10 cellular contexts compared by ENCODE assay signal in genomic region chr17:39210093-39210434, GRCh38. TPM values are rescaled to one million over a fixed set of nuclear protein-coding genes. Genes with fewer than 3 reads are reported as not detected.
DNase-seq lines count a peak whose midpoint lies in the region; ATAC-seq and TF ChIP-seq lines count a peak whose summit lies in the region.
"Had no signal": no experiment of that assay in that cellular context is flagged by ENCODE, and none has a peak within 500 bp of the region (broad histone marks: within the 10 kb centered on the region; RNA-seq: fewer than 3 reads in every experiment).

No MANE protein-coding gene starts in this region.

- peaks cover 2% of the 10 kb centered on the region for H3K36me3 Mint-ChIP-seq in activated T-helper 2 cell treated with anti-CD3 and anti-CD28 coated beads, Interferon-gamma antibody, Interleukin-2, Interleukin-4, amounts not matched to agents 10 μg/mL and 5 μg/mL and 100 μg/mL, durations not matched to agents 14 hours and 24 hours and 36 hours (ENCODE audit: low read depth)

- H3K27me3 Mint-ChIP-seq in activated T-helper 2 cell treated with anti-CD3 and anti-CD28 coated beads, Interferon-gamma antibody, Interleukin-2, Interleukin-4, amounts not matched to agents 10 μg/mL and 5 μg/mL and 100 μg/mL, durations not matched to agents 14 hours and 24 hours and 36 hours (ENCODE audit: low read depth): peaks cover 9% of the 10 kb centered on the region
- no peaks in the 10 kb centered on the region for H3K27me3 Mint-ChIP-seq in stimulated activated naive CD8-positive, alpha-beta T cell treated with anti-CD3 and anti-CD28 coated beads, Interleukin-15, amount 100 ng/mL, for 72 hours

- H3K9me3 Mint-ChIP-seq in activated T-helper 2 cell treated with anti-CD3 and anti-CD28 coated beads, Interferon-gamma antibody, Interleukin-2, Interleukin-4, amounts not matched to agents 10 μg/mL and 5 μg/mL and 100 μg/mL, durations not matched to agents 14 hours and 24 hours and 36 hours: no peaks in the 10 kb centered on the region
- no peaks in the 10 kb centered on the region for H3K9me3 Mint-ChIP-seq in stimulated activated naive CD8-positive, alpha-beta T cell treated with anti-CD3 and anti-CD28 coated beads, Interleukin-15, amount 100 ng/mL, for 72 hours

- DNase-seq in HFF-Myc (ENCODE audit: extremely low read depth, low read depth) (no peak), SW 1271 (lab: John Stamatoyannopoulos, UW) (no peak), D341Med (ENCODE audit: low spot score) (no peak)
- no peak for DNase-seq in activated T-helper 2 cell treated with anti-CD3 and anti-CD28 coated beads, Interferon-gamma antibody, Interleukin-2, Interleukin-4, amounts not matched to agents 10 μg/mL and 5 μg/mL and 100 μg/mL, durations not matched to agents 14 hours and 24 hours and 36 hours (ENCODE audit: low spot score)
- no peak for DNase-seq in stimulated activated naive CD8-positive, alpha-beta T cell treated with anti-CD3 and anti-CD28 coated beads, Interleukin-15, amount 100 ng/mL, for 72 hours
- DNase-seq: amniotic stem cell, OCI-M1 had no signal

- intact Hi-C loops in activated T-helper 2 cell treated with anti-CD3 and anti-CD28 coated beads, Interferon-gamma antibody, Interleukin-2, Interleukin-4, amounts not matched to agents 10 μg/mL and 5 μg/mL and 100 μg/mL, durations not matched to agents 14 hours and 24 hours and 36 hours (cut with micrococcal nuclease): no loop called here

- no peak for TF ChIP-seq CTCF in HFF-Myc (IDR thresholded peaks at IDR 0.05; ENCODE audit: low read depth, low read length, missing control alignments)

- H3K4me3 ChIP-seq in HFF-Myc (replicated peaks; ENCODE audit: low read depth, low read length): peak overlapping the region; percentile 23
- H3K4me3 ChIP-seq in iPS-11a (ENCODE audit: low read depth, low read length): peak overlapping the region; percentile 24

- H3K4me3 Mint-ChIP-seq in activated T-helper 2 cell treated with anti-CD3 and anti-CD28 coated beads, Interferon-gamma antibody, Interleukin-2, Interleukin-4, amounts not matched to agents 10 μg/mL and 5 μg/mL and 100 μg/mL, durations not matched to agents 14 hours and 24 hours and 36 hours (ENCODE audit: low read depth): peak overlapping the region; percentile 26
- H3K4me3 Mint-ChIP-seq in stimulated activated naive CD8-positive, alpha-beta T cell treated with anti-CD3 and anti-CD28 coated beads, Interleukin-15, amount 100 ng/mL, for 72 hours: peak overlapping the region; percentile 20 to 75

- peaks cover 24% of the 10 kb centered on the region for H3K4me1 Mint-ChIP-seq in activated T-helper 2 cell treated with anti-CD3 and anti-CD28 coated beads, Interferon-gamma antibody, Interleukin-2, Interleukin-4, amounts not matched to agents 10 μg/mL and 5 μg/mL and 100 μg/mL, durations not matched to agents 14 hours and 24 hours and 36 hours (ENCODE audit: low read depth)
- H3K4me1 Mint-ChIP-seq in stimulated activated naive CD8-positive, alpha-beta T cell treated with anti-CD3 and anti-CD28 coated beads, Interleukin-15, amount 100 ng/mL, for 72 hours: peaks cover 57% of the 10 kb centered on the region

- H3K27ac Mint-ChIP-seq in activated T-helper 2 cell treated with anti-CD3 and anti-CD28 coated beads, Interferon-gamma antibody, Interleukin-2, Interleukin-4, amounts not matched to agents 10 μg/mL and 5 μg/mL and 100 μg/mL, durations not matched to agents 14 hours and 24 hours and 36 hours: no peak overlapping the region
- H3K27ac Mint-ChIP-seq in stimulated activated naive CD8-positive, alpha-beta T cell treated with anti-CD3 and anti-CD28 coated beads, Interleukin-15, amount 100 ng/mL, for 72 hours: peak overlapping the region in 1 of 2 donors; percentile 9

- ATAC-seq in stimulated activated naive CD8-positive, alpha-beta T cell treated with anti-CD3 and anti-CD28 coated beads, Interleukin-15, amount 100 ng/mL, for 72 hours: no peak
- ATAC-seq in HG02885 (IDR thresholded peaks at IDR 0.05; ENCODE audit: poor library complexity, unreplicated experiment): no peak

RNA-seq across cellular contexts. Expression of gene RPL19, which starts 10.0 kb away (rescaled TPM):
- 2,315 and 2,339 TPM in 2 replicates for total RNA-seq in activated T-helper 2 cell treated with anti-CD3 and anti-CD28 coated beads, Interferon-gamma antibody, Interleukin-2, Interleukin-4, amounts not matched to agents 10 μg/mL and 5 μg/mL and 100 μg/mL, durations not matched to agents 14 hours and 24 hours and 36 hours

RNA-seq across cellular contexts. Expression of gene CACNB1, which starts 12.6 kb away (rescaled TPM):
- total RNA-seq in activated T-helper 2 cell treated with anti-CD3 and anti-CD28 coated beads, Interferon-gamma antibody, Interleukin-2, Interleukin-4, amounts not matched to agents 10 μg/mL and 5 μg/mL and 100 μg/mL, durations not matched to agents 14 hours and 24 hours and 36 hours: 21.1 and 24.1 TPM in 2 replicates

RNA-seq across cellular contexts. Expression of gene STAC2, which starts 15.7 kb away (rescaled TPM):
- not detected in 2 replicates for total RNA-seq in activated T-helper 2 cell treated with anti-CD3 and anti-CD28 coated beads, Interferon-gamma antibody, Interleukin-2, Interleukin-4, amounts not matched to agents 10 μg/mL and 5 μg/mL and 100 μg/mL, durations not matched to agents 14 hours and 24 hours and 36 hours
- total RNA-seq: pulmonary artery endothelial cell had no signal

RNA-seq across cellular contexts. Expression of gene ARL5C, which starts 44.1 kb away (rescaled TPM):
- 0.07 TPM in 1 of 2 replicates, not detected in the other for total RNA-seq in activated T-helper 2 cell treated with anti-CD3 and anti-CD28 coated beads, Interferon-gamma antibody, Interleukin-2, Interleukin-4, amounts not matched to agents 10 μg/mL and 5 μg/mL and 100 μg/mL, durations not matched to agents 14 hours and 24 hours and 36 hours
- total RNA-seq: pulmonary artery endothelial cell had no signal

RNA-seq across cellular contexts. Expression of gene PLXDC1, which starts 58.6 kb away (rescaled TPM):
- total RNA-seq in activated T-helper 2 cell treated with anti-CD3 and anti-CD28 coated beads, Interferon-gamma antibody, Interleukin-2, Interleukin-4, amounts not matched to agents 10 μg/mL and 5 μg/mL and 100 μg/mL, durations not matched to agents 14 hours and 24 hours and 36 hours: 0.46 and 1.0 TPM in 2 replicates
- total RNA-seq: pulmonary artery endothelial cell had no signal
